In the genomic region with DNA sequence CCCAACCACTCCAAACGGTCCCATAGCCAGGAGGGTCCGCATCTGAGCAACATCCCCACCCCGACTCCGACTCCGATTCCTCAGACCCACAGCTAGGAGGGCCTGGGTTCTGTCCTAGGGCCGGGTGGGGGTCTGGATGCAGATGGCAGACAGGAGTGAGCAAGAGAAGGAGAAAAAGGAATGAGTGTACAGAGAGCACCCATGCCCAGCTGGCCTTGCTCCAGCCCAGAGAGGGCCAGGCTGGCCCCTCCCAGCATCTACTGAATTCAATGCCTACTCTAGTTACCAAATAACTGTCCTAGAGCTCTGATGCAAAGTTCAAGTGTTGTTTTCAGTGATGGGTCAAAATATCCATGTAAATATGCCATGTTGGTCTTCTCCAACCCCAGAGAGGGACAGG, we compare ENCODE assay signal across 27 cellular contexts. TPM values are rescaled to one million over a fixed set of nuclear protein-coding genes. Genes with fewer than 3 reads are reported as not detected.
DNase-seq lines count a peak whose midpoint lies in the region; ATAC-seq and TF ChIP-seq lines count a peak whose summit lies in the region.
"Had no signal": no experiment of that assay in that cellular context is flagged by ENCODE, and none has a peak within 500 bp of the region (broad histone marks: within the 10 kb centered on the region; RNA-seq: fewer than 3 reads in every experiment).

No MANE protein-coding gene starts in this region.

- H3K36me3 ChIP-seq in adrenal gland (replicated peaks in 1 of 2): no peaks in the 10 kb centered on the region
- H3K36me3 ChIP-seq in suprapubic skin: peaks cover 8% of the 10 kb centered on the region
- peaks cover 0 to 44% (median 0%) of the 10 kb centered on the region in 3 donors for H3K36me3 ChIP-seq in Peyer's patch
- H3K36me3 ChIP-seq in left lung: peaks cover 0 to 49% of the 10 kb centered on the region in 2 donors
- H3K36me3 ChIP-seq: ovary, right atrium auricular region, tibial nerve had no signal

- H3K4me1 Mint-ChIP-seq in activated naive CD4-positive, alpha-beta T cell treated with anti-CD3 and anti-CD28 coated beads, Interleukin-2, amount 10 ng/mL, durations not matched to agents 7 days and 5 days: peaks cover 38% of the 10 kb centered on the region
- H3K4me1 Mint-ChIP-seq: nephron had no signal

- CTCF ChIA-PET in activated naive CD4-positive, alpha-beta T cell treated with anti-CD3 and anti-CD28 coated beads, Interleukin-2, amount 10 ng/mL, durations not matched to agents 7 days and 5 days (lab: Charles Lee): interaction anchor here (1.2 to 2.9 kb wide), 3 partner anchors 20 to 86 kb away, joined by 3 to 15 read pairs (median 6); no protein-coding TSS in a partner anchor

- H3K27ac Mint-ChIP-seq in activated naive CD4-positive, alpha-beta T cell treated with anti-CD3 and anti-CD28 coated beads, Interleukin-2, amount 10 ng/mL, durations not matched to agents 7 days and 5 days: peak overlapping the region; percentile 28
- H3K27ac Mint-ChIP-seq: nephron had no signal

- H3K4me1 ChIP-seq in adrenal gland (replicated peaks in 1 of 2) (peaks cover 6 to 10% of the 10 kb centered on the region in 2 donors), foreskin keratinocyte (peaks cover 19% of the 10 kb centered on the region), suprapubic skin (peaks cover 58% of the 10 kb centered on the region), Peyer's patch (peaks cover 0 to 12% (median 4%) of the 10 kb centered on the region in 4 donors), left lung (peaks cover 0 to 12% of the 10 kb centered on the region in 2 donors)
- H3K4me1 ChIP-seq: tibial nerve had no signal

- intact Hi-C loops in adrenal gland (cut with DNase I): loop anchor here in 1 of 2 donors (5.0 kb wide), 1 partner anchor 88 kb away; no protein-coding TSS in a partner anchor
- intact Hi-C loops in left lung (cut with DNase I): no loop called here

- DNase-seq in activated naive CD4-positive, alpha-beta T cell treated with anti-CD3 and anti-CD28 coated beads, Interleukin-2, amount 10 ng/mL, durations not matched to agents 7 days and 5 days: no peak
- DNase-seq in activated naive CD4-positive, alpha-beta T cell (lab: John Stamatoyannopoulos, UW): no peak
- DNase-seq in adrenal gland: peak in 4 of 7 donors; percentile 51 to 74 (median 63)
- no peak for DNase-seq in foreskin keratinocyte
- no peak for DNase-seq in suprapubic skin (ENCODE audit: low spot score in 2 of 2)
- no peak for DNase-seq in Peyer's patch
- DNase-seq in left lung: no peak
- DNase-seq: activated naive CD8-positive, alpha-beta T cell treated with anti-CD3 and anti-CD28 coated beads, Interleukin-2, amount 50 U/mL, for 24 hours; activated T-cell treated with anti-CD3 and anti-CD28 coated beads, Interleukin-2, amount 50 U/mL, for 1 hour; H7; left ventricle myocardium superior; MV-4-11; NCI-H2171; NCI-H524 treated with DMSO at 0.1 percent for 48 hours; ovary; stimulated activated CD4-positive, alpha-beta T cell treated with anti-CD3 and anti-CD28 coated beads, Interleukin-12 subunit alpha, Interleukin-12 subunit beta, amount 100 ng/mL, for 4 hours; stimulated activated CD4-positive, alpha-beta T cell treated with anti-CD3 and anti-CD28 coated beads, Interleukin-4, amount 100 ng/mL, for 24 hours; stimulated activated naive CD8-positive, alpha-beta T cell treated with anti-CD3 and anti-CD28 coated beads, Interleukin-15, amount 100 ng/mL, for 72 hours had no signal

- no peak for TF ChIP-seq EP300 in suprapubic skin (IDR thresholded peaks at IDR 0.05)

- H3K4me3 ChIP-seq in adrenal gland: no peak overlapping the region
- no peak overlapping the region for H3K4me3 ChIP-seq in suprapubic skin
- no peak overlapping the region for H3K4me3 ChIP-seq in Peyer's patch
- no peak overlapping the region for H3K4me3 ChIP-seq in left lung
- H3K4me3 ChIP-seq: GM12878, ovary, right atrium auricular region, SK-N-MC, tibial nerve had no signal

- peaks cover 13% of the 10 kb centered on the region for H3K36me3 Mint-ChIP-seq in activated naive CD4-positive, alpha-beta T cell treated with anti-CD3 and anti-CD28 coated beads, Interleukin-2, amount 10 ng/mL, durations not matched to agents 7 days and 5 days

- H3K4me3 Mint-ChIP-seq in activated naive CD4-positive, alpha-beta T cell treated with anti-CD3 and anti-CD28 coated beads, Interleukin-2, amount 10 ng/mL, durations not matched to agents 7 days and 5 days: no peak overlapping the region
- H3K4me3 Mint-ChIP-seq: activated naive CD8-positive, alpha-beta T cell treated with anti-CD3 and anti-CD28 coated beads, Interleukin-2, amount 50 U/mL, for 24 hours; CD14-positive monocyte; nephron; stimulated activated naive CD8-positive, alpha-beta T cell treated with anti-CD3 and anti-CD28 coated beads, Interleukin-15, amount 100 ng/mL, for 72 hours had no signal

- H3K27me3 ChIP-seq in adrenal gland: no peaks in the 10 kb centered on the region
- H3K27me3 ChIP-seq in foreskin keratinocyte: no peaks in the 10 kb centered on the region
- H3K27me3 ChIP-seq in suprapubic skin: no peaks in the 10 kb centered on the region
- no peaks in the 10 kb centered on the region for H3K27me3 ChIP-seq in Peyer's patch
- no peaks in the 10 kb centered on the region for H3K27me3 ChIP-seq in left lung
- H3K27me3 ChIP-seq: ovary, right atrium auricular region, tibial nerve had no signal

- no peak for TF ChIP-seq CTCF in adrenal gland (IDR thresholded peaks at IDR 0.05)
- TF ChIP-seq CTCF in foreskin keratinocyte (conservative IDR thresholded peaks at IDR 0.05): no peak
- TF ChIP-seq CTCF in suprapubic skin (IDR thresholded peaks at IDR 0.05): no peak
- no peak for TF ChIP-seq CTCF in Peyer's patch (IDR thresholded peaks at IDR 0.05)
- TF ChIP-seq CTCF in left lung (IDR thresholded peaks at IDR 0.05): no peak

- ATAC-seq in foreskin keratinocyte (peak; percentile 4), GM19351 (IDR thresholded peaks at IDR 0.05; ENCODE audit: unreplicated experiment) (no peak), left lung (no peak)
- ATAC-seq: activated naive CD8-positive, alpha-beta T cell treated with anti-CD3 and anti-CD28 coated beads, Interleukin-2, amount 50 U/mL, for 24 hours; GM12878; left ventricle myocardium superior; stimulated activated naive CD8-positive, alpha-beta T cell treated with anti-CD3 and anti-CD28 coated beads, Interleukin-15, amount 100 ng/mL, for 72 hours had no signal

- no peaks in the 10 kb centered on the region for H3K9me3 Mint-ChIP-seq in activated naive CD4-positive, alpha-beta T cell treated with anti-CD3 and anti-CD28 coated beads, Interleukin-2, amount 10 ng/mL, durations not matched to agents 7 days and 5 days
- H3K9me3 Mint-ChIP-seq: activated naive CD8-positive, alpha-beta T cell treated with anti-CD3 and anti-CD28 coated beads, Interleukin-2, amount 50 U/mL, for 24 hours; nephron; stimulated activated naive CD8-positive, alpha-beta T cell treated with anti-CD3 and anti-CD28 coated beads, Interleukin-15, amount 100 ng/mL, for 72 hours had no signal

- WGBS in adrenal gland, 4 donors: 77 to 84% (median 82%) methylated on average over 6 of the region's 6 CpGs
- WGBS in suprapubic skin: 51% methylated on average over 6 of the region's 6 CpGs

- TF ChIP-seq POLR2A in adrenal gland (IDR thresholded peaks at IDR 0.05) (no peak), suprapubic skin (IDR thresholded peaks at IDR 0.05) (no peak), Peyer's patch (IDR thresholded peaks at IDR 0.05) (no peak)

- no peaks in the 10 kb centered on the region for H3K27me3 Mint-ChIP-seq in activated naive CD4-positive, alpha-beta T cell treated with anti-CD3 and anti-CD28 coated beads, Interleukin-2, amount 10 ng/mL, durations not matched to agents 7 days and 5 days
- H3K27me3 Mint-ChIP-seq: activated naive CD8-positive, alpha-beta T cell treated with anti-CD3 and anti-CD28 coated beads, Interleukin-2, amount 50 U/mL, for 24 hours; stimulated activated naive CD8-positive, alpha-beta T cell treated with anti-CD3 and anti-CD28 coated beads, Interleukin-15, amount 100 ng/mL, for 72 hours had no signal

- H3K9me3 ChIP-seq in adrenal gland (replicated peaks in 1 of 3): no peaks in the 10 kb centered on the region
- H3K9me3 ChIP-seq in suprapubic skin: no peaks in the 10 kb centered on the region
- H3K9me3 ChIP-seq in Peyer's patch: no peaks in the 10 kb centered on the region
- H3K9me3 ChIP-seq in left lung: no peaks in the 10 kb centered on the region
- H3K9me3 ChIP-seq: ovary, right atrium auricular region, tibial nerve had no signal

- H3K27ac ChIP-seq in adrenal gland: peak overlapping the region in 2 of 5 donors; percentile 22 to 46
- peak overlapping the region; percentile 84 for H3K27ac ChIP-seq in foreskin keratinocyte
- peak overlapping the region; percentile 55 for H3K27ac ChIP-seq in suprapubic skin
- no peak overlapping the region for H3K27ac ChIP-seq in Peyer's patch
- no peak overlapping the region for H3K27ac ChIP-seq in left lung
- H3K27ac ChIP-seq: ovary, right atrium auricular region, SK-N-MC, tibial nerve, VCaP had no signal

RNA-seq across cellular contexts. Expression of a gene that starts 40.8 kb away (rescaled TPM):
- total RNA-seq in adrenal gland: 10 to 100 TPM in 7 of 8 donors, 1 to 10 TPM in 1; 6.9 to 80.1 (median 19.7) TPM
- polyA plus RNA-seq in adrenal gland: 10 to 100 TPM in 2 of 3 donors, 1 to 10 TPM in 1; 7.5 to 64.7 (median 15.8) TPM
- total RNA-seq in foreskin keratinocyte: 33.4 and 33.6 TPM in 2 replicates
- 14.9 and 15.8 TPM in 2 replicates for polyA plus RNA-seq in foreskin keratinocyte
- 10 to 100 TPM; 36.7 to 47.9 (median 41.2) TPM for total RNA-seq in suprapubic skin
- total RNA-seq in Peyer's patch: 100 to 1,000 TPM in 3 of 4 donors, 10 to 100 TPM in 1; 75.1 to 193 (median 156) TPM
- 10 to 100 TPM; 29.7 to 32.1 TPM for total RNA-seq in left lung
- total RNA-seq: frontal cortex had no signal

RNA-seq across cellular contexts. Expression of a gene that starts 44.3 kb away (rescaled TPM):
- 100 to 1,000 TPM in 5 of 8 donors, 10 to 100 TPM in 3; 66.6 to 178 (median 147) TPM for total RNA-seq in adrenal gland
- 100 to 1,000 TPM; 110 to 184 (median 164) TPM for polyA plus RNA-seq in adrenal gland
- 52.3 and 55.8 TPM in 2 replicates for total RNA-seq in foreskin keratinocyte
- polyA plus RNA-seq in foreskin keratinocyte: 47.3 and 51.7 TPM in 2 replicates
- total RNA-seq in suprapubic skin: 100 to 1,000 TPM in 1 of 4 donors, 10 to 100 TPM in 3; 47.9 to 152 (median 76.2) TPM
- 10 to 100 TPM in 3 of 4 donors, 1 to 10 TPM in 1; 9.8 to 80.9 (median 36.8) TPM for total RNA-seq in Peyer's patch
- total RNA-seq in left lung: 100 to 1,000 TPM; 102 to 115 TPM

Comparison
In these comparisons a context has a peak if more than half of its experiments do, and no peak if none do; other contexts are left out.
1. DNase-seq: peak in adrenal gland (4 of 7); none in activated naive CD4-positive, alpha-beta T cell treated with anti-CD3 and anti-CD28 coated beads, Interleukin-2, amount 10 ng/mL, durations not matched to agents 7 days and 5 days (single experiment), activated naive CD4-positive, alpha-beta T cell (0 of 4), foreskin keratinocyte (0 of 2), suprapubic skin (0 of 2), Peyer's patch (0 of 3) and left lung (0 of 2).
2. H3K27ac ChIP-seq: peak in foreskin keratinocyte (single experiment) and suprapubic skin (single experiment); none in Peyer's patch (0 of 4) and left lung (0 of 2).